In the genomic region with DNA sequence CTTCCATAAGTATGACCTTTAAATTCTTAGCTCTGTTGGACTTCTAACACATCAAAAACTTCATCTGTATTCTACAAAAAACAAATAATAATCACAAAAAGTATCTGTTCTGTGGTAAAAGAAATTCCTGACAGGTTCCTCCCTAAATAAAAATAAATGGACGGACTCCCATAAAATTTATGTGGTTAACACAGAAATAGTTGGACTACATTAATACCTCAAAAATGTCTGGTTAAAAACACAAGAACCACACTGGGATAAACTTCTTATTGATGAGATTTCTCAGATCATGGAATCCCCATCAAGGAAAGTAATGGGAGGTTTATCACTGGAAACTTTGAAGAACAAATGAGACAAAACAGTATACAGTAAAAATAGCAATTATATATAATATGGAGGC, we compare ENCODE assay signal across 21 cellular contexts.
"Had no signal": no experiment of that assay in that cellular context is flagged by ENCODE, and none has a peak within 500 bp of the region (broad histone marks: within the 10 kb centered on the region; RNA-seq: fewer than 3 reads in every experiment).

No MANE protein-coding gene starts in this region.

- H3K27ac ChIP-seq: colonic mucosa, gastroesophageal sphincter, parathyroid adenoma, spleen, upper lobe of left lung had no signal

- H3K36me3 ChIP-seq: colonic mucosa, gastroesophageal sphincter, heart right ventricle, spleen, thoracic aorta, upper lobe of left lung had no signal

- H3K27me3 ChIP-seq: colonic mucosa, gastroesophageal sphincter, heart right ventricle, spleen, upper lobe of left lung had no signal

- H3K36me3 Mint-ChIP-seq: activated naive CD4-positive, alpha-beta T cell treated with anti-CD3 and anti-CD28 coated beads, Interleukin-2, amount 50 U/mL, for 24 hours had no signal

- H3K27me3 Mint-ChIP-seq: memory B cell had no signal

- H3K79me2 ChIP-seq: parathyroid adenoma had no signal

- H3K4me3 Mint-ChIP-seq: activated naive CD4-positive, alpha-beta T cell treated with anti-CD3 and anti-CD28 coated beads, Interleukin-2, amount 50 U/mL, for 24 hours; brain; memory B cell; naive thymus-derived CD4-positive, alpha-beta T cell; stimulated activated memory B cell treated with anti-CD40 and anti-IgM and Interleukin-4, amounts not matched to agents 10 μg/mL and 1 μg/mL and 100 μg/mL, for 72 hours had no signal

- H3K4me1 Mint-ChIP-seq: activated naive CD4-positive, alpha-beta T cell treated with anti-CD3 and anti-CD28 coated beads, Interleukin-2, amount 50 U/mL, for 24 hours; memory B cell; naive thymus-derived CD4-positive, alpha-beta T cell; stimulated activated memory B cell treated with anti-CD40 and anti-IgM and Interleukin-4, amounts not matched to agents 10 μg/mL and 1 μg/mL and 100 μg/mL, for 72 hours had no signal

- DNase-seq: activated CD8-positive, alpha-beta memory T cell treated with anti-CD3 and anti-CD28 coated beads for 24 hours; activated CD8-positive, alpha-beta memory T cell treated with anti-CD3 and anti-CD28 coated beads, Interleukin-2, amount 50 U/mL, for 48 hours; activated gamma-delta T cell; activated T-cell treated with anti-CD3 and anti-CD28 coated beads, Interleukin-2, amount 50 U/mL, for 48 hours; caudate nucleus; colonic mucosa; erythroblast; heart right ventricle; left ventricle myocardium superior; mucosa of descending colon; naive thymus-derived CD4-positive, alpha-beta T cell; spleen; stimulated activated CD4-positive, alpha-beta T cell treated with anti-CD3 and anti-CD28 coated beads, Interleukin-4, amount 100 ng/mL, for 4 hours; upper lobe of left lung had no signal

- H3K4me3 ChIP-seq: colonic mucosa, gastroesophageal sphincter, heart right ventricle, mucosa of descending colon, spleen, thoracic aorta, upper lobe of left lung had no signal

- H3K27ac Mint-ChIP-seq: activated naive CD4-positive, alpha-beta T cell treated with anti-CD3 and anti-CD28 coated beads, Interleukin-2, amount 50 U/mL, for 24 hours; memory B cell; naive thymus-derived CD4-positive, alpha-beta T cell; stimulated activated memory B cell treated with anti-CD40 and anti-IgM and Interleukin-4, amounts not matched to agents 10 μg/mL and 1 μg/mL and 100 μg/mL, for 72 hours had no signal

- H3K4me1 ChIP-seq: colonic mucosa, heart right ventricle, parathyroid adenoma, spleen, upper lobe of left lung had no signal

- H3K9me3 Mint-ChIP-seq: activated naive CD4-positive, alpha-beta T cell treated with anti-CD3 and anti-CD28 coated beads, Interleukin-2, amount 50 U/mL, for 24 hours had no signal

- H3K9ac ChIP-seq: parathyroid adenoma had no signal
